Comparison of ENCODE assay signal across 8 cellular contexts in genomic region chr16:10918294-10919002, GRCh38. TPM values are rescaled to one million over a fixed set of nuclear protein-coding genes. Genes with fewer than 3 reads are reported as not detected.
DNase-seq lines count a peak whose midpoint lies in the region; ATAC-seq, FAIRE-seq and TF ChIP-seq lines count a peak whose summit lies in the region.

No MANE protein-coding gene starts in this region.

- CTCF ChIA-PET in activated CD8-positive, alpha-beta T cell treated with anti-CD3 and anti-CD28 coated beads for 36 hours (lab: Charles Lee) = interaction anchor here (0.6 to 3.7 kb wide), 40 partner anchors 9 to 407 kb away, joined by 3 to 40 read pairs (median 4); partner anchors contain the start of genes CIITA, DEXI and NUBP1
- CTCF ChIA-PET in H1 (lab: Charles Lee; ENCODE audit: partially characterized antibody) = interaction anchor here (0.6 to 8.1 kb wide), 41 partner anchors 8 to 719 kb away, joined by 3 to 82 read pairs (median 4); partner anchors contain the start of genes CIITA and EMP2

- TF ChIP-seq CTCF in HL-60 (IDR thresholded peaks at IDR 0.05; ENCODE audit: insufficient read depth, low read length) (peak; percentile 100), H1 (IDR thresholded peaks at IDR 0.05; ENCODE audit: control extremely low read depth in 1 of 3, insufficient read depth in 1 of 3, low read depth in 1 of 3, low read length in 3 of 3) (peak; percentile 85 to 100 (median 96))
- TF ChIP-seq CTCF in activated CD8-positive, alpha-beta T cell treated with anti-CD3 and anti-CD28 coated beads for 36 hours (IDR thresholded peaks at IDR 0.05) = peak; percentile 90

- no peaks in the 10 kb centered on the region for H3K27me3 Mint-ChIP-seq in activated CD8-positive, alpha-beta T cell treated with anti-CD3 and anti-CD28 coated beads for 36 hours

- intact Hi-C loops in activated CD8-positive, alpha-beta T cell treated with anti-CD3 and anti-CD28 coated beads for 36 hours (cut with micrococcal nuclease) = loop anchor here (5.0 to 10.0 kb wide), 2 partner anchors 104 to 176 kb away; partner anchors contain the start of genes NUBP1 and TVP23A

- H2BK20ac ChIP-seq in H1 (ENCODE audit: low read length) = no peak overlapping the region

- no peak overlapping the region; the same call in 1 of the 2 replicates for H2BK15ac ChIP-seq in H1 (ENCODE audit: low read length)

- peak; percentile 87 for ATAC-seq in activated CD8-positive, alpha-beta T cell treated with anti-CD3 and anti-CD28 coated beads for 36 hours
- no peak for ATAC-seq in HG03354 (IDR thresholded peaks at IDR 0.05; ENCODE audit: poor library complexity, severe bottlenecking, unreplicated experiment)

- H3K18ac ChIP-seq in H1 (ENCODE audit: extremely low read depth, low read length) = no peak overlapping the region

- peaks cover 0 to 8% (median 0%) of the 10 kb centered on the region in 4 experiments; a peak in 2 of 7 replicates for H3K4me1 ChIP-seq in H1 (replicated peaks in 1 of 4; ENCODE audit: control insufficient read depth in 3 of 4, insufficient read depth in 4 of 4, low read length in 3 of 4)

- no peaks in the 10 kb centered on the region for H3K9me3 ChIP-seq in H1 (ENCODE audit: insufficient read depth in 2 of 2, low read depth in 1 of 2, low read length in 1 of 2)

- no peak overlapping the region for H3K4me2 ChIP-seq in H1 (ENCODE audit: insufficient read depth in 1 of 2, low read depth in 2 of 2, low read length in 2 of 2)

- H3K23ac ChIP-seq in H1 (ENCODE audit: insufficient read length) = no peak overlapping the region

- H2BK12ac ChIP-seq in H1 (ENCODE audit: low read depth, low read length) = no peak overlapping the region

- peak; percentile 86 for DNase-seq in Daoy (ENCODE audit: low read depth)
- DNase-seq in HL-60 (ENCODE audit: low read depth in 1 of 2, low spot score in 1 of 2) = peak; percentile 75 to 85
- DNase-seq in NCI-H82 (lab: John Stamatoyannopoulos, UW) = peak; percentile 92
- DNase-seq in activated CD8-positive, alpha-beta T cell treated with anti-CD3 and anti-CD28 coated beads for 36 hours = peak; percentile 96
- DNase-seq in H1 (ENCODE audit: low read depth in 1 of 2, low spot score in 2 of 2) = peak; percentile 91 to 97
- peak; percentile 94 for DNase-seq in mesenteric fat pad (ENCODE audit: low spot score)
- DNase-seq in stimulated activated CD8-positive, alpha-beta memory T cell treated with anti-CD3 and anti-CD28 coated beads, Interleukin-15, amount 100 ng/mL, for 1 hour (ENCODE audit: low read depth) = peak; percentile 62

- H3K9me3 Mint-ChIP-seq in activated CD8-positive, alpha-beta T cell treated with anti-CD3 and anti-CD28 coated beads for 36 hours = no peaks in the 10 kb centered on the region

- POLR2A ChIA-PET in activated CD8-positive, alpha-beta T cell treated with anti-CD3 and anti-CD28 coated beads for 36 hours (lab: Charles Lee) = interaction anchor here (0.5 to 1.2 kb wide), 7 partner anchors 12 to 404 kb away, joined by 3 to 5 read pairs (median 3); no protein-coding TSS in a partner anchor
- POLR2A ChIA-PET in H1 (lab: Charles Lee; ENCODE audit: partially characterized antibody) = interaction anchor here (0.8 to 1.0 kb wide), 2 partner anchors 9 to 174 kb away, joined by 3 to 4 read pairs; no protein-coding TSS in a partner anchor

- H3K27me3 ChIP-seq in HL-60 (ENCODE audit: insufficient read depth, poor library complexity, severe bottlenecking) (no peaks in the 10 kb centered on the region), H1 (replicated peaks in 1 of 4; ENCODE audit: control insufficient read depth in 3 of 4, extremely low read depth in 1 of 4, insufficient read depth in 3 of 4, low read length in 3 of 4) (peaks cover 0 to 3% (median 0%) of the 10 kb centered on the region in 4 experiments; a peak in 1 of 7 replicates)

- no peak overlapping the region for H3K56ac ChIP-seq in H1 (replicated peaks; ENCODE audit: insufficient read length, low read depth, low read length)

- H3K4me3 Mint-ChIP-seq in activated CD8-positive, alpha-beta T cell treated with anti-CD3 and anti-CD28 coated beads for 36 hours = no peak overlapping the region

- H3K4me3 ChIP-seq in HL-60 (replicated peaks; ENCODE audit: insufficient read depth, low read length) = no peak overlapping the region
- H3K4me3 ChIP-seq in H1 (ENCODE audit: extremely low read depth in 1 of 4, insufficient read depth in 2 of 4, low read depth in 3 of 4, low read length in 4 of 4) = 0 out of 8 replicates have a peak overlapping the region, but pooled peaks of 1 of the 4 experiments have one; percentile 0

- no peak overlapping the region for H4K5ac ChIP-seq in H1 (ENCODE audit: insufficient read length, low read depth, low read length)

- H4K91ac ChIP-seq in H1 (replicated peaks; ENCODE audit: insufficient read length, low read length) = no peak overlapping the region

- TF ChIP-seq EP300 in H1 (IDR thresholded peaks at IDR 0.05; ENCODE audit: borderline replicate concordance in 1 of 2, low read depth in 2 of 2, low read length in 2 of 2) = no peak

- H3K9ac ChIP-seq in H1 (replicated peaks in 1 of 4; ENCODE audit: extremely low read depth in 1 of 4, low read depth in 3 of 4, low read length in 3 of 4) = no peak overlapping the region; a peak in 1 of 7 replicates

- H3K79me2 ChIP-seq in H1 (ENCODE audit: control insufficient read depth in 1 of 2, insufficient read depth in 2 of 2, low read length in 2 of 2) = no peaks in the 10 kb centered on the region

- H3K36me3 ChIP-seq in H1 (ENCODE audit: control insufficient read depth in 2 of 4, insufficient read depth in 4 of 4, low read length in 3 of 4) = no peaks in the 10 kb centered on the region

- TF ChIP-seq RAD21 in H1 (IDR thresholded peaks at IDR 0.05 in 1 of 2, conservative IDR thresholded peaks at IDR 0.05 in 1 of 2; ENCODE audit: low read depth in 2 of 2, low read length in 2 of 2) = peak; percentile 96

- no peak overlapping the region for H2BK5ac ChIP-seq in H1 (ENCODE audit: low read depth, low read length)

- no peak overlapping the region for H2BK120ac ChIP-seq in H1 (replicated peaks; ENCODE audit: low read depth, low read length)

- H3K23me2 ChIP-seq in H1 (ENCODE audit: low read depth, low read length) = no peaks in the 10 kb centered on the region

- H4K20me1 ChIP-seq in H1 (replicated peaks in 1 of 2; ENCODE audit: control insufficient read depth in 1 of 2, insufficient read depth in 2 of 2, low read length in 2 of 2) = peaks cover 0 to 3% of the 10 kb centered on the region in 2 experiments

- H3K27ac Mint-ChIP-seq in activated CD8-positive, alpha-beta T cell treated with anti-CD3 and anti-CD28 coated beads for 36 hours = no peak overlapping the region

- H2AFZ ChIP-seq in H1 (ENCODE audit: low read length) = peak overlapping the region; percentile 84

- H3K4me1 Mint-ChIP-seq in activated CD8-positive, alpha-beta T cell treated with anti-CD3 and anti-CD28 coated beads for 36 hours (ENCODE audit: low read depth) = peaks cover 10% of the 10 kb centered on the region

- H3K27ac ChIP-seq in HL-60 (replicated peaks) (no peak overlapping the region), H1 (ENCODE audit: low read depth, low read length) (no peak overlapping the region)

- no peak overlapping the region for H3K14ac ChIP-seq in H1 (ENCODE audit: insufficient read length)

- H3K4ac ChIP-seq in H1 (replicated peaks; ENCODE audit: insufficient read length, low read depth, low read length) = no peak overlapping the region

- no peaks in the 10 kb centered on the region for H3K79me1 ChIP-seq in H1 (ENCODE audit: low read depth, low read length)

- peak overlapping the region; percentile 65; the same call in 1 of the 2 replicates for H4K8ac ChIP-seq in H1 (ENCODE audit: extremely low read depth, insufficient read depth, low read length)

- no peak overlapping the region for H2AK5ac ChIP-seq in H1 (ENCODE audit: low read depth, low read length)

- no peaks in the 10 kb centered on the region for H3K36me3 Mint-ChIP-seq in activated CD8-positive, alpha-beta T cell treated with anti-CD3 and anti-CD28 coated beads for 36 hours (ENCODE audit: low read depth)

- WGBS in H1 (ENCODE audit: extremely low coverage in 1 of 2, insufficient coverage in 1 of 2, insufficient read length in 1 of 2, insufficient replicate concordance in 2 of 2, low coverage in 1 of 2, low lambda C conversion rate in 2 of 2, missing lambda C conversion rate in 1 of 2), 2 experiments = 60% methylated on average over 21 of the region's 21 CpGs; no CpG with 5 or more reads in 1 of the 2 experiments

- TF ChIP-seq POLR2A in H1 (IDR thresholded peaks at IDR 0.05; ENCODE audit: control extremely low read depth in 1 of 2, low read depth in 2 of 2, low read length in 2 of 2) = no peak

- peak; percentile 85 for FAIRE-seq in H1 (lab: Jason Lieb, UNC)

RNA-seq across cellular contexts. Expression of gene DEXI, which starts 23.8 kb away (rescaled TPM):
- 38.4 and 45.4 TPM in 2 replicates for total RNA-seq in Daoy (2014; rRNA removed; shearing (Covaris generic))
- total RNA-seq in activated CD8-positive, alpha-beta T cell treated with anti-CD3 and anti-CD28 coated beads for 36 hours = 10 to 100 TPM; 24.8 to 25.3 TPM
- 33.3 and 39.5 TPM in 2 replicates for total RNA-seq in H1 (2021; fragmentation: NEBNext Ultra II Directional; extraction: Animal tissue kit (Norgen Biotek cat#: 25700))
- 47.3 and 84.0 TPM in 2 replicates for polyA plus RNA-seq in H1 (2011; rRNA removed)
- 53.5 TPM for polyA plus RNA-seq in H1 (2011; cell fraction: cytosol; rRNA removed)
- polyA plus RNA-seq in H1 (2011; cell fraction: nucleus; rRNA removed) = 53.7 TPM
- 36.9 to 41.1 TPM (median 38.1 TPM) in 4 replicates for polyA plus RNA-seq in H1 (2012, experiment 1 of 2)
- 46.0 TPM for polyA plus RNA-seq in H1 (2012, experiment 2 of 2)
- 23.3 TPM for polyA plus RNA-seq in H1 (2013, experiment 1 of 2)
- polyA plus RNA-seq in H1 (2013, experiment 2 of 2) = 22.4 TPM
- 28.3 and 41.4 TPM in 2 replicates for polyA minus RNA-seq in H1 (2011; rRNA and poly(A)+ RNA removed)
- 28.3 TPM for polyA minus RNA-seq in H1 (2011; cell fraction: cytosol; rRNA and poly(A)+ RNA removed)
- polyA minus RNA-seq in H1 (2011; cell fraction: nucleus; rRNA and poly(A)+ RNA removed) = 18.6 TPM
- 41.6 TPM for total RNA-seq in mesenteric fat pad

RNA-seq across cellular contexts. Expression of gene CLEC16A, which starts 25.9 kb away (rescaled TPM):
- 7.2 TPM in 2 replicates for total RNA-seq in Daoy (2014; rRNA removed; shearing (Covaris generic))
- total RNA-seq in activated CD8-positive, alpha-beta T cell treated with anti-CD3 and anti-CD28 coated beads for 36 hours = 10 to 100 TPM; 20.4 to 21.7 TPM
- 18.5 and 19.3 TPM in 2 replicates for total RNA-seq in H1 (2021; fragmentation: NEBNext Ultra II Directional; extraction: Animal tissue kit (Norgen Biotek cat#: 25700))
- polyA plus RNA-seq in H1 (2011; rRNA removed) = 7.6 and 10.4 TPM in 2 replicates
- 8.3 TPM for polyA plus RNA-seq in H1 (2011; cell fraction: cytosol; rRNA removed)
- polyA plus RNA-seq in H1 (2011; cell fraction: nucleus; rRNA removed) = 15.4 TPM
- polyA plus RNA-seq in H1 (2012, experiment 1 of 2) = 11.0 to 13.8 TPM (median 12.7 TPM) in 4 replicates
- polyA plus RNA-seq in H1 (2012, experiment 2 of 2) = 5.8 TPM
- 6.8 TPM for polyA plus RNA-seq in H1 (2013, experiment 1 of 2)
- 7.1 TPM for polyA plus RNA-seq in H1 (2013, experiment 2 of 2)
- polyA minus RNA-seq in H1 (2011; rRNA and poly(A)+ RNA removed) = 31.9 and 32.4 TPM in 2 replicates
- polyA minus RNA-seq in H1 (2011; cell fraction: cytosol; rRNA and poly(A)+ RNA removed) = 16.2 TPM
- 20.1 TPM for polyA minus RNA-seq in H1 (2011; cell fraction: nucleus; rRNA and poly(A)+ RNA removed)
- 27.5 TPM for total RNA-seq in mesenteric fat pad

RNA-seq across cellular contexts. Expression of gene CIITA, which starts 41.4 kb away (rescaled TPM):
- not detected in 2 replicates for total RNA-seq in Daoy (2014; rRNA removed; shearing (Covaris generic))
- total RNA-seq in activated CD8-positive, alpha-beta T cell treated with anti-CD3 and anti-CD28 coated beads for 36 hours = 1 to 10 TPM; 4.4 to 5.3 TPM
- 0.06 and 0.07 TPM in 2 replicates for total RNA-seq in H1 (2021; fragmentation: NEBNext Ultra II Directional; extraction: Animal tissue kit (Norgen Biotek cat#: 25700))
- polyA plus RNA-seq in H1 (2011; rRNA removed) = 0.16 and 0.17 TPM in 2 replicates
- 0.14 TPM for polyA plus RNA-seq in H1 (2011; cell fraction: cytosol; rRNA removed)
- 0.44 TPM for polyA plus RNA-seq in H1 (2011; cell fraction: nucleus; rRNA removed)
- 0.13 to 0.37 TPM (median 0.29 TPM) in 4 replicates for polyA plus RNA-seq in H1 (2012, experiment 1 of 2)
- polyA plus RNA-seq in H1 (2012, experiment 2 of 2) = 0.14 TPM
- 0.02 TPM for polyA plus RNA-seq in H1 (2013, experiment 1 of 2)
- 0.04 TPM for polyA plus RNA-seq in H1 (2013, experiment 2 of 2)
- polyA minus RNA-seq in H1 (2011; rRNA and poly(A)+ RNA removed) = 0.05 and 0.09 TPM in 2 replicates
- polyA minus RNA-seq in H1 (2011; cell fraction: cytosol; rRNA and poly(A)+ RNA removed) = not detected
- not detected for polyA minus RNA-seq in H1 (2011; cell fraction: nucleus; rRNA and poly(A)+ RNA removed)
- 10.0 TPM for total RNA-seq in mesenteric fat pad
